34 cellular contexts compared by ENCODE assay signal in genomic region chr10:128964100-128964403, GRCh38.
"Had no signal": no experiment of that assay in that cellular context is flagged by ENCODE, and none has a peak within 500 bp of the region (broad histone marks: within the 10 kb centered on the region; RNA-seq: fewer than 3 reads in every experiment).

No MANE protein-coding gene starts in this region.

- H3K27ac ChIP-seq: KMS-11 had no signal

- H3K9ac ChIP-seq: KMS-11 had no signal

- DNase-seq: Karpas-422, Kasumi-1, MG63, MM.1S, MV-4-11, NCI-H1048, NCI-H1092, NCI-H1092 treated with DMSO at 0.1 percent for 48 hours, NCI-H1105, NCI-H1105 treated with DMSO at 0.1 percent for 48 hours, NCI-H1417, NCI-H1417 treated with DMSO at 0.1 percent for 48 hours, NCI-H1436, NCI-H1436 treated with DMSO at 0.1 percent for 48 hours, NCI-H146, NCI-H1694, NCI-H1694 treated with DMSO at 0.1 percent for 48 hours, NCI-H187, NCI-H187 treated with DMSO at 0.1 percent for 48 hours, NCI-H1930, NCI-H2029, NCI-H2029 treated with DMSO at 0.1 percent for 48 hours, NCI-H2081, NCI-H2081 treated with DMSO at 0.1 percent for 48 hours, NCI-H2107, NCI-H2171, NCI-H2171 treated with DMSO at 0.1 percent for 48 hours, NCI-H2227 treated with DMSO at 0.1 percent for 48 hours, NCI-H226, NCI-H345, NCI-H446, NCI-H446 treated with DMSO at 0.1 percent for 48 hours, NCI-H510A treated with DMSO at 0.1 percent for 48 hours had no signal

- H3K36me3 ChIP-seq: MG63 had no signal

- H3K9me3 ChIP-seq: MG63 had no signal

- H3K4me2 ChIP-seq: KMS-11 had no signal

- H3K27me3 ChIP-seq: MG63 had no signal

- H3K4me3 ChIP-seq: MG63 had no signal
